ENCODE assay signal across 17 cellular contexts in genomic region chr11:9693801-9694553, GRCh38. TPM values are rescaled to one million over a fixed set of nuclear protein-coding genes. Genes with fewer than 3 reads are reported as not detected.
DNase-seq lines count a peak whose midpoint lies in the region; ATAC-seq, FAIRE-seq and TF ChIP-seq lines count a peak whose summit lies in the region.
"Had no signal": no experiment of that assay in that cellular context is flagged by ENCODE, and none has a peak within 500 bp of the region (broad histone marks: within the 10 kb centered on the region; RNA-seq: fewer than 3 reads in every experiment).

No MANE protein-coding gene starts in this region.

- CTCF ChIA-PET in MCF 10A (lab: Yijun Ruan, JAX) (interaction anchor here (0.7 kb wide), 1 partner anchor 24 kb away, joined by 3 read pairs; no protein-coding TSS in a partner anchor), WTC11 (lab: Charles Lee) (interaction anchor here (0.8 to 1.1 kb wide), 2 partner anchors 30 to 55 kb away, joined by 3 to 4 read pairs; partner anchors contain the start of gene SWAP70)

- peak; percentile 69 for FAIRE-seq in keratinocyte (lab: Jason Lieb, UNC)

- POLR2A ChIA-PET in MCF 10A (lab: Yijun Ruan, JAX) (interaction anchor here (1.0 to 1.8 kb wide), 3 partner anchors 10 to 125 kb away, joined by 3 to 4 read pairs (median 4); partner anchors contain the start of gene WEE1), WTC11 (lab: Charles Lee) (no interaction called here)

- H3K9ac ChIP-seq in keratinocyte (ENCODE audit: control insufficient read depth, extremely low read depth, insufficient read depth, low read length) = no peak overlapping the region

- H3K36me3 Mint-ChIP-seq in MCF 10A (ENCODE audit: insufficient read depth, unreplicated experiment) = peaks cover 30% of the 10 kb centered on the region
- H3K36me3 Mint-ChIP-seq in WTC11 = peaks cover 28% of the 10 kb centered on the region

- TF ChIP-seq CTCF in breast epithelium (IDR thresholded peaks at IDR 0.05) = no peak
- TF ChIP-seq CTCF in MCF 10A (IDR thresholded peaks at IDR 0.05; ENCODE audit: unreplicated experiment) = no peak
- TF ChIP-seq CTCF in WTC11 (IDR thresholded peaks at IDR 0.05) = no peak
- TF ChIP-seq CTCF in keratinocyte (optimal IDR thresholded peaks at IDR 0.05 in 1 of 3, IDR thresholded peaks at IDR 0.05 in 1 of 3, conservative IDR thresholded peaks at IDR 0.05 in 1 of 3; ENCODE audit: extremely low read depth in 1 of 3, insufficient read depth in 2 of 3, low read length in 3 of 3) = peak in 2 of 3 experiments; percentile 19 to 26
- TF ChIP-seq CTCF in adrenal gland (IDR thresholded peaks at IDR 0.05) = no peak
- no peak for TF ChIP-seq CTCF in GM13977 (IDR thresholded peaks at IDR 0.05; ENCODE audit: extremely low read depth, insufficient read depth, missing control alignments)

- H3K36me3 ChIP-seq in breast epithelium (no peaks in the 10 kb centered on the region), keratinocyte (ENCODE audit: control insufficient read depth in 2 of 2, extremely low read depth in 1 of 2, insufficient read depth in 2 of 2, low read length in 2 of 2) (peaks cover 0 to 4% of the 10 kb centered on the region in 2 experiments), adrenal gland (replicated peaks in 1 of 2) (no peaks in the 10 kb centered on the region)

- no peak overlapping the region for H2AFZ ChIP-seq in keratinocyte (ENCODE audit: control insufficient read depth, low read length)

- in situ Hi-C loops in GM13977 (cut with MboI; ENCODE audit: low pct_unique_long_range_greater_than_20kb, low sequenced_read_pairs, unreplicated experiment) = no loop called here

- TF ChIP-seq POLR2A in breast epithelium (IDR thresholded peaks at IDR 0.05) (no peak), adrenal gland (IDR thresholded peaks at IDR 0.05) (no peak)

- no peak for DNase-seq in breast epithelium (ENCODE audit: low spot score in 2 of 2)
- no peak for DNase-seq in MCF 10A (ENCODE audit: unreplicated experiment)
- no peak for DNase-seq in WTC11 (ENCODE audit: low spot score)
- no peak for DNase-seq in keratinocyte (ENCODE audit: low read depth, low spot score)
- no peak for DNase-seq in GF-D8 (lab: John Stamatoyannopoulos, UW)
- no peak for DNase-seq in posterior vena cava (ENCODE audit: low spot score)
- DNase-seq in adrenal gland = no peak
- no peak for DNase-seq in GM13977 (ENCODE audit: low spot score)
- DNase-seq: activated naive CD4-positive, alpha-beta T cell; C1 segment of cervical spinal cord; effector memory CD4-positive, alpha-beta T cell; NCI-H1048; NCI-H2029 treated with DMSO at 0.1 percent for 48 hours; NCI-H510A treated with DMSO at 0.1 percent for 48 hours; SW 1271; trophoblast cell had no signal

- H3K27me3 ChIP-seq in breast epithelium (no peaks in the 10 kb centered on the region), keratinocyte (ENCODE audit: control insufficient read depth, extremely low read depth, insufficient read depth, low read length) (no peaks in the 10 kb centered on the region), adrenal gland (no peaks in the 10 kb centered on the region)
- H3K27me3 ChIP-seq: right atrium auricular region had no signal

- H3K4me3 ChIP-seq in breast epithelium (no peak overlapping the region), keratinocyte (ENCODE audit: control insufficient read depth in 2 of 3, extremely low read depth in 1 of 3, insufficient read depth in 2 of 3, low read depth in 1 of 3, low read length in 3 of 3) (peak overlapping the region in 2 of 3 experiments; percentile 2 to 30), adrenal gland (no peak overlapping the region)
- H3K4me3 ChIP-seq: right atrium auricular region had no signal

- no peaks in the 10 kb centered on the region for H3K9me3 Mint-ChIP-seq in MCF 10A (ENCODE audit: unreplicated experiment)
- peaks cover 3% of the 10 kb centered on the region; the same call in 1 of the 2 replicates for H3K9me3 Mint-ChIP-seq in WTC11

- H3K27ac ChIP-seq in breast epithelium = peak overlapping the region; percentile 52 to 70
- peak overlapping the region; percentile 50 for H3K27ac ChIP-seq in keratinocyte (ENCODE audit: control insufficient read depth, insufficient read depth, low read length)
- no peak overlapping the region for H3K27ac ChIP-seq in adrenal gland
- H3K27ac ChIP-seq: right atrium auricular region had no signal

- H3K9me1 ChIP-seq in keratinocyte (ENCODE audit: control insufficient read depth, extremely low read depth, insufficient read depth, low read length) = no peaks in the 10 kb centered on the region

- no peak overlapping the region for H3K4me3 Mint-ChIP-seq in MCF 10A (ENCODE audit: unreplicated experiment)
- no peak overlapping the region for H3K4me3 Mint-ChIP-seq in WTC11

- dilution Hi-C loops in keratinocyte (cut with MboI; ENCODE audit: extremely low pct_ligation_motif_present, low sequenced_read_pairs) = no loop called here

- H3K4me1 Mint-ChIP-seq in MCF 10A (ENCODE audit: insufficient read depth, unreplicated experiment) (peaks cover 13% of the 10 kb centered on the region), WTC11 (peaks cover 19% of the 10 kb centered on the region)

- no peak overlapping the region for H3K27ac Mint-ChIP-seq in MCF 10A (ENCODE audit: low read depth, unreplicated experiment)
- peak overlapping the region; percentile 65 for H3K27ac Mint-ChIP-seq in WTC11

- H3K4me1 ChIP-seq in breast epithelium (peaks cover 0 to 20% of the 10 kb centered on the region in 2 donors), keratinocyte (ENCODE audit: control insufficient read depth, extremely low read depth, insufficient read depth, low read length) (peaks cover 47% of the 10 kb centered on the region), adrenal gland (replicated peaks in 1 of 2) (peaks cover 0 to 26% of the 10 kb centered on the region in 2 donors)

- no peak; the same call in 1 of the 2 replicates for ATAC-seq in WTC11

- no TSS peak for BruUV-seq in MCF 10A (replicated peaks; lab: Mats Ljungman, UMichigan)

- intact Hi-C loops in breast epithelium (cut with DNase I; ENCODE audit: low total_unique reads) (no loop called here), MCF 10A (cut with micrococcal nuclease) (no loop called here), posterior vena cava (cut with DNase I) (no loop called here), adrenal gland (cut with DNase I) (no loop called here)

- no peaks in the 10 kb centered on the region for H3K9me3 ChIP-seq in breast epithelium
- H3K9me3 ChIP-seq in keratinocyte (ENCODE audit: control insufficient read depth, low read depth, low read length) = no peaks in the 10 kb centered on the region
- H3K9me3 ChIP-seq in adrenal gland (replicated peaks in 1 of 3) = no peaks in the 10 kb centered on the region
- H3K9me3 ChIP-seq: right atrium auricular region had no signal

- WGBS in adrenal gland, 4 donors = 77 to 91% (median 86%) methylated on average over 2 of the region's 2 CpGs

- H4K20me1 ChIP-seq in keratinocyte (ENCODE audit: control insufficient read depth, extremely low read depth, insufficient read depth, low read length) = no peaks in the 10 kb centered on the region

- peaks cover 32% of the 10 kb centered on the region for H3K79me2 ChIP-seq in keratinocyte (ENCODE audit: control insufficient read depth, insufficient read depth, low read length)

- peak overlapping the region; percentile 53 for H3K4me2 ChIP-seq in keratinocyte (ENCODE audit: control insufficient read depth, extremely low read depth, insufficient read depth, low read depth, low read length)

- H3K27me3 Mint-ChIP-seq in MCF 10A (ENCODE audit: insufficient read depth, unreplicated experiment) = no peaks in the 10 kb centered on the region
- no peaks in the 10 kb centered on the region for H3K27me3 Mint-ChIP-seq in WTC11 (ENCODE audit: low read depth)

TF ChIP-seq in WTC11, 78 proteins besides CTCF, POLR2A, EP300 and RAD21 (continues in another document):
- no peak for TF ChIP-seq ETV6 (CRISPR knock-in tag; IDR thresholded peaks at IDR 0.05)
- TF ChIP-seq RELA (CRISPR knock-in tag; IDR thresholded peaks at IDR 0.05; ENCODE audit: borderline replicate concordance) = no peak
- TF ChIP-seq TEAD4 (CRISPR knock-in tag; IDR thresholded peaks at IDR 0.05) = no peak
- no peak for TF ChIP-seq ZBTB21 (CRISPR knock-in tag; IDR thresholded peaks at IDR 0.05; ENCODE audit: borderline replicate concordance)
- no peak for TF ChIP-seq ATF6 (CRISPR knock-in tag; IDR thresholded peaks at IDR 0.05)
- no peak for TF ChIP-seq ESRRA (CRISPR knock-in tag; IDR thresholded peaks at IDR 0.05; ENCODE audit: borderline replicate concordance)
- no peak for TF ChIP-seq GRHL2 (CRISPR knock-in tag; IDR thresholded peaks at IDR 0.05; ENCODE audit: insufficient replicate concordance, severe bottlenecking)
- TF ChIP-seq FOXP1 (CRISPR knock-in tag; IDR thresholded peaks at IDR 0.05; ENCODE audit: borderline replicate concordance) = no peak
- TF ChIP-seq MYBL2 (CRISPR knock-in tag; IDR thresholded peaks at IDR 0.05) = no peak

RNA-seq across cellular contexts. Expression of gene SWAP70, which starts 30.1 kb away (rescaled TPM):
- total RNA-seq in breast epithelium (10 to 100 TPM; 36.8 to 64.5 (median 60.6) TPM), MCF 10A (2022) (13.0 and 24.2 TPM in 2 replicates), WTC11 (2021) (24.1 to 27.8 TPM (median 27.6 TPM) in 3 replicates), posterior vena cava (10 to 100 TPM; 39.4 to 57.0 TPM), adrenal gland (10 to 100 TPM; 13.3 to 23.5 (median 20.1) TPM)
- polyA plus RNA-seq in keratinocyte (20.6 to 28.5 TPM (median 27.6 TPM) in 3 replicates), adrenal gland (10 to 100 TPM in 1 of 3 donors, 1 to 10 TPM in 2; 6.5 to 17.2 (median 8.8) TPM)
- polyA plus RNA-seq in keratinocyte (2011; ENCODE audit: low read depth) = 62.8 TPM
- 23.9 and 32.2 TPM in 2 replicates for polyA plus RNA-seq in keratinocyte (2011; cell fraction: cytosol; rRNA removed)
- polyA plus RNA-seq in keratinocyte (2011; cell fraction: nucleus; rRNA removed) = 29.5 and 36.9 TPM in 2 replicates
- 22.5 and 28.6 TPM in 2 replicates for polyA plus RNA-seq in keratinocyte (2012; ENCODE audit: low replicate concordance)
- 9.8 to 28.4 TPM (median 17.2 TPM) in 3 replicates for polyA minus RNA-seq in keratinocyte
- 25.9 TPM for polyA minus RNA-seq in keratinocyte (2011; cell fraction: cytosol; rRNA and poly(A)+ RNA removed)
- 12.7 and 28.9 TPM in 2 replicates for polyA minus RNA-seq in keratinocyte (2011; cell fraction: nucleus; rRNA and poly(A)+ RNA removed)

Comparison
In these comparisons a context has a peak if more than half of its experiments do, and no peak if none do; other contexts are left out.
1. H3K27ac ChIP-seq: peak in breast epithelium (2 of 2) and keratinocyte (single experiment); none in adrenal gland (0 of 5).
2. H3K4me3 ChIP-seq: peak in keratinocyte (2 of 3); none in breast epithelium (0 of 3) and adrenal gland (0 of 4).
3. CTCF ChIP-seq: peak in keratinocyte (2 of 3); none in breast epithelium (0 of 3), MCF 10A (single experiment), WTC11 (single experiment), adrenal gland (0 of 6) and GM13977 (single experiment).